1 cellular context compared by ENCODE assay signal in genomic region chr11:130002846-130003716, GRCh38.
A peak's percentile ranks its signal among the peaks of the same experiment; 100 is the strongest.
TF ChIP-seq lines count a peak whose summit lies in the region.

No MANE protein-coding gene starts in this region.

TF ChIP-seq in HEK293, 187 proteins besides CTCF, POLR2A, EP300 and RAD21 (continued from another document and continues in another):
- TF ChIP-seq PRDM6 (tag by site-specific recombination; IDR thresholded peaks at IDR 0.05) (0 out of 2 replicates have a peak, but pooled peaks have one; percentile 21), KLF8 (tag by site-specific recombination; IDR thresholded peaks at IDR 0.05) (peak; percentile 48), ZNF560 (tag by site-specific recombination; IDR thresholded peaks at IDR 0.05; ENCODE audit: borderline replicate concordance) (no peak), ZNF404 (tag by site-specific recombination; IDR thresholded peaks at IDR 0.05) (no peak), SETDB1 (IDR thresholded peaks at IDR 0.05; ENCODE audit: insufficient read length, low read length) (no peak), IKZF3 (tag by site-specific recombination; IDR thresholded peaks at IDR 0.05) (peak; percentile 46), ZEB2 (tag by site-specific recombination; IDR thresholded peaks at IDR 0.05) (0 out of 2 replicates have a peak, but pooled peaks have one; percentile 17), TRIM28 (IDR thresholded peaks at IDR 0.05; ENCODE audit: borderline replicate concordance, low read length) (no peak), ZNF16 (tag by site-specific recombination; IDR thresholded peaks at IDR 0.05; ENCODE audit: low read depth) (no peak), GLI4 (tag by site-specific recombination; IDR thresholded peaks at IDR 0.05) (no peak), ZNF558 (tag by site-specific recombination; IDR thresholded peaks at IDR 0.05) (no peak), ZNF510 (tag by site-specific recombination; IDR thresholded peaks at IDR 0.05; ENCODE audit: insufficient replicate concordance) (no peak), ZNF571 (tag by site-specific recombination; IDR thresholded peaks at IDR 0.05) (no peak), ZNF140 (tag by site-specific recombination; IDR thresholded peaks at IDR 0.05) (no peak), ZNF138 (tag by site-specific recombination; IDR thresholded peaks at IDR 0.05; ENCODE audit: borderline replicate concordance) (no peak), SP3 (tag by site-specific recombination; IDR thresholded peaks at IDR 0.05) (no peak; the same call in none of the 2 replicates), ZNF48 (tag by site-specific recombination; IDR thresholded peaks at IDR 0.05) (no peak), MYNN (tag by site-specific recombination; IDR thresholded peaks at IDR 0.05; ENCODE audit: borderline replicate concordance) (no peak), ZNF394 (tag by site-specific recombination; IDR thresholded peaks at IDR 0.05; ENCODE audit: borderline replicate concordance) (no peak), ZNF585B (tag by site-specific recombination; IDR thresholded peaks at IDR 0.05) (no peak), ZNF473 (tag by site-specific recombination; IDR thresholded peaks at IDR 0.05) (no peak), ZNF335 (tag by site-specific recombination; conservative IDR thresholded peaks at IDR 0.05) (peak; percentile 99), ZXDB (tag by site-specific recombination; IDR thresholded peaks at IDR 0.05) (peak; percentile 27), KLF1 (tag by site-specific recombination; IDR thresholded peaks at IDR 0.05) (no peak), ZNF239 (tag by site-specific recombination; IDR thresholded peaks at IDR 0.05) (no peak), KLF7 (tag by site-specific recombination; IDR thresholded peaks at IDR 0.05; ENCODE audit: borderline replicate concordance) (no peak), ZSCAN23 (tag by site-specific recombination; IDR thresholded peaks at IDR 0.05) (no peak), ZNF155 (tag by site-specific recombination; IDR thresholded peaks at IDR 0.05) (no peak), ZNF623 (tag by site-specific recombination; IDR thresholded peaks at IDR 0.05) (no peak), ZNF610 (tag by site-specific recombination; IDR thresholded peaks at IDR 0.05; ENCODE audit: borderline replicate concordance) (no peak), TCF7L2 (IDR thresholded peaks at IDR 0.05; ENCODE audit: borderline replicate concordance, low read depth, low read length) (no peak), ZNF707 (tag by site-specific recombination; IDR thresholded peaks at IDR 0.05) (no peak), ZBTB26 (tag by site-specific recombination; optimal IDR thresholded peaks at IDR 0.05) (peak; percentile 58), ZNF10 (tag by site-specific recombination; IDR thresholded peaks at IDR 0.05) (no peak), ZNF311 (tag by site-specific recombination; IDR thresholded peaks at IDR 0.05; ENCODE audit: borderline replicate concordance) (no peak), ZNF830 (tag by site-specific recombination; IDR thresholded peaks at IDR 0.05; ENCODE audit: low read depth) (no peak), MZF1 (tag by site-specific recombination; IDR thresholded peaks at IDR 0.05; ENCODE audit: borderline replicate concordance) (no peak), MEIS1 (CRISPR knock-in tag; IDR thresholded peaks at IDR 0.05; ENCODE audit: borderline replicate concordance) (no peak), ZSCAN30 (tag by site-specific recombination; IDR thresholded peaks at IDR 0.05) (peak; percentile 96), ZNF423 (tag by site-specific recombination; IDR thresholded peaks at IDR 0.05) (peak; percentile 92), ZFP69B (tag by site-specific recombination; IDR thresholded peaks at IDR 0.05) (no peak)
- TF ChIP-seq, protein P1, sequence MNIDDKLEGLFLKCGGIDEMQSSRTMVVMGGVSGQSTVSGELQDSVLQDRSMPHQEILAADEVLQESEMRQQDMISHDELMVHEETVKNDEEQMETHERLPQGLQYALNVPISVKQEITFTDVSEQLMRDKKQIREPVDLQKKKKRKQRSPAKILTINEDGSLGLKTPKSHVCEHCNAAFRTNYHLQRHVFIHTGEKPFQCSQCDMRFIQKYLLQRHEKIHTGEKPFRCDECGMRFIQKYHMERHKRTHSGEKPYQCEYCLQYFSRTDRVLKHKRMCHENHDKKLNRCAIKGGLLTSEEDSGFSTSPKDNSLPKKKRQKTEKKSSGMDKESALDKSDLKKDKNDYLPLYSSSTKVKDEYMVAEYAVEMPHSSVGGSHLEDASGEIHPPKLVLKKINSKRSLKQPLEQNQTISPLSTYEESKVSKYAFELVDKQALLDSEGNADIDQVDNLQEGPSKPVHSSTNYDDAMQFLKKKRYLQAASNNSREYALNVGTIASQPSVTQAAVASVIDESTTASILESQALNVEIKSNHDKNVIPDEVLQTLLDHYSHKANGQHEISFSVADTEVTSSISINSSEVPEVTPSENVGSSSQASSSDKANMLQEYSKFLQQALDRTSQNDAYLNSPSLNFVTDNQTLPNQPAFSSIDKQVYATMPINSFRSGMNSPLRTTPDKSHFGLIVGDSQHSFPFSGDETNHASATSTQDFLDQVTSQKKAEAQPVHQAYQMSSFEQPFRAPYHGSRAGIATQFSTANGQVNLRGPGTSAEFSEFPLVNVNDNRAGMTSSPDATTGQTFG (tag by site-specific recombination; IDR thresholded peaks at IDR 0.05; ENCODE audit: borderline replicate concordance) = no peak
- TF ChIP-seq, protein P2, sequence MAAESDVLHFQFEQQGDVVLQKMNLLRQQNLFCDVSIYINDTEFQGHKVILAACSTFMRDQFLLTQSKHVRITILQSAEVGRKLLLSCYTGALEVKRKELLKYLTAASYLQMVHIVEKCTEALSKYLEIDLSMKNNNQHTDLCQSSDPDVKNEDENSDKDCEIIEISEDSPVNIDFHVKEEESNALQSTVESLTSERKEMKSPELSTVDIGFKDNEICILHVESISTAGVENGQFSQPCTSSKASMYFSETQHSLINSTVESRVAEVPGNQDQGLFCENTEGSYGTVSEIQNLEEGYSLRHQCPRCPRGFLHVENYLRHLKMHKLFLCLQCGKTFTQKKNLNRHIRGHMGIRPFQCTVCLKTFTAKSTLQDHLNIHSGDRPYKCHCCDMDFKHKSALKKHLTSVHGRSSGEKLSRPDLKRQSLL (tag by site-specific recombination; IDR thresholded peaks at IDR 0.05) = peak; percentile 48; the same call in 1 of the 2 replicates
- TF ChIP-seq, protein P3, sequence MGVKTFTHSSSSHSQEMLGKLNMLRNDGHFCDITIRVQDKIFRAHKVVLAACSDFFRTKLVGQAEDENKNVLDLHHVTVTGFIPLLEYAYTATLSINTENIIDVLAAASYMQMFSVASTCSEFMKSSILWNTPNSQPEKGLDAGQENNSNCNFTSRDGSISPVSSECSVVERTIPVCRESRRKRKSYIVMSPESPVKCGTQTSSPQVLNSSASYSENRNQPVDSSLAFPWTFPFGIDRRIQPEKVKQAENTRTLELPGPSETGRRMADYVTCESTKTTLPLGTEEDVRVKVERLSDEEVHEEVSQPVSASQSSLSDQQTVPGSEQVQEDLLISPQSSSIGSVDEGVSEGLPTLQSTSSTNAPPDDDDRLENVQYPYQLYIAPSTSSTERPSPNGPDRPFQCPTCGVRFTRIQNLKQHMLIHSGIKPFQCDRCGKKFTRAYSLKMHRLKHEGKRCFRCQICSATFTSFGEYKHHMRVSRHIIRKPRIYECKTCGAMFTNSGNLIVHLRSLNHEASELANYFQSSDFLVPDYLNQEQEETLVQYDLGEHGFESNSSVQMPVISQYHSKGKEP (tag by site-specific recombination; IDR thresholded peaks at IDR 0.05) = 0 out of 2 replicates have a peak, but pooled peaks have one; percentile 59
- TF ChIP-seq, protein P4, sequence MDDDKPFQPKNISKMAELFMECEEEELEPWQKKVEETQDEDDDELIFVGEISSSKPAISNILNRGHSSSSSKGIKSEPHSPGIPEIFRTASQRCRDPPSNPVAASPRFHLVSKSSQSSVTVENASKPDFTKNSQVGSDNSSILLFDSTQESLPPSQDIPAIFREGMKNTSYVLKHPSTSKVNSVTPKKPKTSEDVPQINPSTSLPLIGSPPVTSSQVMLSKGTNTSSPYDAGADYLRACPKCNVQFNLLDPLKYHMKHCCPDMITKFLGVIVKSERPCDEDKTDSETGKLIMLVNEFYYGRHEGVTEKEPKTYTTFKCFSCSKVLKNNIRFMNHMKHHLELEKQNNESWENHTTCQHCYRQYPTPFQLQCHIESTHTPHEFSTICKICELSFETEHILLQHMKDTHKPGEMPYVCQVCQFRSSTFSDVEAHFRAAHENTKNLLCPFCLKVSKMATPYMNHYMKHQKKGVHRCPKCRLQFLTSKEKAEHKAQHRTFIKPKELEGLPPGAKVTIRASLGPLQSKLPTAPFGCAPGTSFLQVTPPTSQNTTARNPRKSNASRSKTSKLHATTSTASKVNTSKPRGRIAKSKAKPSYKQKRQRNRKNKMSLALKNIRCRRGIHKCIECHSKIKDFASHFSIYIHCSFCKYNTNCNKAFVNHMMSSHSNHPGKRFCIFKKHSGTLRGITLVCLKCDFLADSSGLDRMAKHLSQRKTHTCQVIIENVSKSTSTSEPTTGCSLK (tag by site-specific recombination; IDR thresholded peaks at IDR 0.05) = no peak
- TF ChIP-seq, protein P5, sequence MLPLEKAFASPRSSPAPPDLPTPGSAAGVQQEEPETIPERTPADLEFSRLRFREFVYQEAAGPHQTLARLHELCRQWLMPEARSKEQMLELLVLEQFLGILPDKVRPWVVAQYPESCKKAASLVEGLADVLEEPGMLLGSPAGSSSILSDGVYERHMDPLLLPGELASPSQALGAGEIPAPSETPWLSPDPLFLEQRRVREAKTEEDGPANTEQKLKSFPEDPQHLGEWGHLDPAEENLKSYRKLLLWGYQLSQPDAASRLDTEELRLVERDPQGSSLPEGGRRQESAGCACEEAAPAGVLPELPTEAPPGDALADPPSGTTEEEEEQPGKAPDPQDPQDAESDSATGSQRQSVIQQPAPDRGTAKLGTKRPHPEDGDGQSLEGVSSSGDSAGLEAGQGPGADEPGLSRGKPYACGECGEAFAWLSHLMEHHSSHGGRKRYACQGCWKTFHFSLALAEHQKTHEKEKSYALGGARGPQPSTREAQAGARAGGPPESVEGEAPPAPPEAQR (tag by site-specific recombination; IDR thresholded peaks at IDR 0.05) = no peak
- TF ChIP-seq, protein P6, sequence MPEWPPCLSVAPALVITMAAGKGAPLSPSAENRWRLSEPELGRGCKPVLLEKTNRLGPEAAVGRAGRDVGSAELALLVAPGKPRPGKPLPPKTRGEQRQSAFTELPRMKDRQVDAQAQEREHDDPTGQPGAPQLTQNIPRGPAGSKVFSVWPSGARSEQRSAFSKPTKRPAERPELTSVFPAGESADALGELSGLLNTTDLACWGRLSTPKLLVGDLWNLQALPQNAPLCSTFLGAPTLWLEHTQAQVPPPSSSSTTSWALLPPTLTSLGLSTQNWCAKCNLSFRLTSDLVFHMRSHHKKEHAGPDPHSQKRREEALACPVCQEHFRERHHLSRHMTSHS (tag by site-specific recombination; IDR thresholded peaks at IDR 0.05) = no peak
- TF ChIP-seq, protein P7, sequence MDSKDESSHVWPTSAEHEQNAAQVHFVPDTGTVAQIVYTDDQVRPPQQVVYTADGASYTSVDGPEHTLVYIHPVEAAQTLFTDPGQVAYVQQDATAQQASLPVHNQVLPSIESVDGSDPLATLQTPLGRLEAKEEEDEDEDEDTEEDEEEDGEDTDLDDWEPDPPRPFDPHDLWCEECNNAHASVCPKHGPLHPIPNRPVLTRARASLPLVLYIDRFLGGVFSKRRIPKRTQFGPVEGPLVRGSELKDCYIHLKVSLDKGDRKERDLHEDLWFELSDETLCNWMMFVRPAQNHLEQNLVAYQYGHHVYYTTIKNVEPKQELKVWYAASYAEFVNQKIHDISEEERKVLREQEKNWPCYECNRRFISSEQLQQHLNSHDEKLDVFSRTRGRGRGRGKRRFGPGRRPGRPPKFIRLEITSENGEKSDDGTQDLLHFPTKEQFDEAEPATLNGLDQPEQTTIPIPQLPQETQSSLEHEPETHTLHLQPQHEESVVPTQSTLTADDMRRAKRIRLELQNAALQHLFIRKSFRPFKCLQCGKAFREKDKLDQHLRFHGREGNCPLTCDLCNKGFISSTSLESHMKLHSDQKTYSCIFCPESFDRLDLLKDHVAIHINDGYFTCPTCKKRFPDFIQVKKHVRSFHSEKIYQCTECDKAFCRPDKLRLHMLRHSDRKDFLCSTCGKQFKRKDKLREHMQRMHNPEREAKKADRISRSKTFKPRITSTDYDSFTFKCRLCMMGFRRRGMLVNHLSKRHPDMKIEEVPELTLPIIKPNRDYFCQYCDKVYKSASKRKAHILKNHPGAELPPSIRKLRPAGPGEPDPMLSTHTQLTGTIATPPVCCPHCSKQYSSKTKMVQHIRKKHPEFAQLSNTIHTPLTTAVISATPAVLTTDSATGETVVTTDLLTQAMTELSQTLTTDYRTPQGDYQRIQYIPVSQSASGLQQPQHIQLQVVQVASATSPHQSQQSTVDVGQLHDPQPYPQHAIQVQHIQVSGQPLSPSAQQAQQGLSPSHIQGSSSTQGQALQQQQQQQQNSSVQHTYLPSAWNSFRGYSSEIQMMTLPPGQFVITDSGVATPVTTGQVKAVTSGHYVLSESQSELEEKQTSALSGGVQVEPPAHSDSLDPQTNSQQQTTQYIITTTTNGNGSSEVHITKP (tag by site-specific recombination; IDR thresholded peaks at IDR 0.05) = peak; percentile 79
- TF ChIP-seq, protein P8, sequence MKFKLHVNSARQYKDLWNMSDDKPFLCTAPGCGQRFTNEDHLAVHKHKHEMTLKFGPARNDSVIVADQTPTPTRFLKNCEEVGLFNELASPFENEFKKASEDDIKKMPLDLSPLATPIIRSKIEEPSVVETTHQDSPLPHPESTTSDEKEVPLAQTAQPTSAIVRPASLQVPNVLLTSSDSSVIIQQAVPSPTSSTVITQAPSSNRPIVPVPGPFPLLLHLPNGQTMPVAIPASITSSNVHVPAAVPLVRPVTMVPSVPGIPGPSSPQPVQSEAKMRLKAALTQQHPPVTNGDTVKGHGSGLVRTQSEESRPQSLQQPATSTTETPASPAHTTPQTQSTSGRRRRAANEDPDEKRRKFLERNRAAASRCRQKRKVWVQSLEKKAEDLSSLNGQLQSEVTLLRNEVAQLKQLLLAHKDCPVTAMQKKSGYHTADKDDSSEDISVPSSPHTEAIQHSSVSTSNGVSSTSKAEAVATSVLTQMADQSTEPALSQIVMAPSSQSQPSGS (tag by site-specific recombination; IDR thresholded peaks at IDR 0.05; ENCODE audit: low read depth) = no peak
